25 cellular contexts compared by ENCODE assay signal in genomic region chr7:65233409-65234034, GRCh38.
DNase-seq lines count a peak whose midpoint lies in the region; ATAC-seq and TF ChIP-seq lines count a peak whose summit lies in the region.
"Had no signal": no experiment of that assay in that cellular context is flagged by ENCODE, and none has a peak within 500 bp of the region (broad histone marks: within the 10 kb centered on the region; RNA-seq: fewer than 3 reads in every experiment).

No MANE protein-coding gene starts in this region.

- no peak for TF ChIP-seq CTCF in colonic mucosa (IDR thresholded peaks at IDR 0.05)
- no peak for TF ChIP-seq CTCF in GM10248 (IDR thresholded peaks at IDR 0.05; ENCODE audit: control extremely low read depth, extremely low read depth, low read depth, missing control alignments)

- POLR2A ChIA-PET in GM10248 (lab: Yijun Ruan, JAX): no interaction called here

- no peak overlapping the region for H3K4me3 ChIP-seq in GM23248
- H3K4me3 ChIP-seq in colonic mucosa: no peak overlapping the region
- H3K4me3 ChIP-seq: A549, dorsolateral prefrontal cortex, heart left ventricle, spleen, stomach, tibial nerve had no signal

- H3K4me1 Mint-ChIP-seq in activated naive CD8-positive, alpha-beta T cell treated with anti-CD3 and anti-CD28 coated beads, Interleukin-2, amount 50 U/mL, for 24 hours: peaks cover 18% of the 10 kb centered on the region
- peaks cover 8% of the 10 kb centered on the region for H3K4me1 Mint-ChIP-seq in activated naive CD8-positive, alpha-beta T cell treated with anti-CD3 and anti-CD28 coated beads for 36 hours
- H3K4me1 Mint-ChIP-seq: B cell had no signal

- H3K79me2 ChIP-seq in GM23248 (ENCODE audit: insufficient read depth): no peaks in the 10 kb centered on the region

- peaks cover 6% of the 10 kb centered on the region for H3K27me3 Mint-ChIP-seq in activated naive CD8-positive, alpha-beta T cell treated with anti-CD3 and anti-CD28 coated beads, Interleukin-2, amount 50 U/mL, for 24 hours
- peaks cover 7% of the 10 kb centered on the region for H3K27me3 Mint-ChIP-seq in activated naive CD8-positive, alpha-beta T cell treated with anti-CD3 and anti-CD28 coated beads for 36 hours

- CTCF ChIA-PET in GM10248 (lab: Yijun Ruan, JAX): interaction anchor here (1.3 to 2.2 kb wide), 2 partner anchors 13 to 75 kb away, joined by 3 to 5 read pairs; no protein-coding TSS in a partner anchor

- no peaks in the 10 kb centered on the region for H4K20me1 ChIP-seq in GM23248 (ENCODE audit: insufficient read depth)

- H2AFZ ChIP-seq in GM23248: no peak overlapping the region

- H3K4me2 ChIP-seq in GM23248 (ENCODE audit: unreplicated experiment): no peak overlapping the region
- H3K4me2 ChIP-seq: A549 had no signal

- H3F3A ChIP-seq in GM23248 (ENCODE audit: insufficient read depth): no peaks in the 10 kb centered on the region

- no peaks in the 10 kb centered on the region for H3K9me3 ChIP-seq in GM23248 (ENCODE audit: low read depth)
- H3K9me3 ChIP-seq in colonic mucosa: no peaks in the 10 kb centered on the region
- H3K9me3 ChIP-seq: A549, heart left ventricle, spleen, stomach, tibial nerve had no signal

- H3K36me3 ChIP-seq in GM23248 (ENCODE audit: low read depth) (no peaks in the 10 kb centered on the region), colonic mucosa (no peaks in the 10 kb centered on the region)
- H3K36me3 ChIP-seq: heart left ventricle, spleen, tibial nerve had no signal

- no peak overlapping the region for H3K27ac ChIP-seq in GM23248
- no peak overlapping the region for H3K27ac ChIP-seq in colonic mucosa
- H3K27ac ChIP-seq: A549, dorsolateral prefrontal cortex, epithelial cell of prostate, heart left ventricle, spleen, stomach, tibial nerve had no signal

- no peaks in the 10 kb centered on the region for H3K9me2 ChIP-seq in GM23248 (ENCODE audit: insufficient read depth)

- no peak for DNase-seq in activated naive CD8-positive, alpha-beta T cell treated with anti-CD3 and anti-CD28 coated beads, Interleukin-2, amount 50 U/mL, for 24 hours
- no peak for DNase-seq in activated naive CD8-positive, alpha-beta T cell treated with anti-CD3 and anti-CD28 coated beads for 36 hours
- DNase-seq in RPMI7951 (ENCODE audit: low read depth) (peak; percentile 45), glomerular visceral epithelial cell (ENCODE audit: extremely low spot score) (peak; percentile 43), GM23248 (no peak), colonic mucosa (no peak), GM10248 (ENCODE audit: extremely low spot score) (no peak)
- DNase-seq: activated CD4-positive, CD25-positive, alpha-beta regulatory T cell; activated naive CD4-positive, alpha-beta T cell treated with anti-CD3 and anti-CD28 coated beads for 36 hours; activated T-cell treated with anti-CD3 and anti-CD28 coated beads, Interleukin-2, amount 50 U/mL, for 4 hours; anterior cingulate cortex; dorsolateral prefrontal cortex; H9; heart left ventricle; naive thymus-derived CD4-positive, alpha-beta T cell; NCI-H2029; spleen; stimulated activated CD4-positive, alpha-beta T cell treated with anti-CD3 and anti-CD28 coated beads, Interleukin-4, amount 100 ng/mL, for 24 hours; stomach had no signal

- in situ Hi-C loops in GM23248 (cut with MboI): no loop called here

- no peak overlapping the region for H3K27ac Mint-ChIP-seq in activated naive CD8-positive, alpha-beta T cell treated with anti-CD3 and anti-CD28 coated beads, Interleukin-2, amount 50 U/mL, for 24 hours
- no peak overlapping the region for H3K27ac Mint-ChIP-seq in activated naive CD8-positive, alpha-beta T cell treated with anti-CD3 and anti-CD28 coated beads for 36 hours
- H3K27ac Mint-ChIP-seq: activated naive CD4-positive, alpha-beta T cell treated with anti-CD3 and anti-CD28 coated beads for 36 hours; B cell; H9; naive thymus-derived CD4-positive, alpha-beta T cell had no signal

- intact Hi-C loops in colonic mucosa (cut with DNase I): no loop called here

- ATAC-seq in activated naive CD8-positive, alpha-beta T cell treated with anti-CD3 and anti-CD28 coated beads, Interleukin-2, amount 50 U/mL, for 24 hours: peak; percentile 60
- ATAC-seq in GM18873 (IDR thresholded peaks at IDR 0.05; ENCODE audit: low FRiP score, unreplicated experiment): no peak
- ATAC-seq: A549; heart left ventricle; naive thymus-derived CD4-positive, alpha-beta T cell; Panc1 had no signal

- no peaks in the 10 kb centered on the region for H3K4me1 ChIP-seq in GM23248 (ENCODE audit: insufficient read depth)
- no peaks in the 10 kb centered on the region for H3K4me1 ChIP-seq in colonic mucosa
- H3K4me1 ChIP-seq: A549, heart left ventricle, spleen, stomach, tibial nerve had no signal

- H3K27me3 ChIP-seq in GM23248 (replicated peaks; ENCODE audit: insufficient read depth) (no peaks in the 10 kb centered on the region; the same call in 1 of the 2 replicates), colonic mucosa (no peaks in the 10 kb centered on the region)

- H3K4me3 Mint-ChIP-seq in activated naive CD8-positive, alpha-beta T cell treated with anti-CD3 and anti-CD28 coated beads, Interleukin-2, amount 50 U/mL, for 24 hours: no peak overlapping the region
- no peak overlapping the region for H3K4me3 Mint-ChIP-seq in activated naive CD8-positive, alpha-beta T cell treated with anti-CD3 and anti-CD28 coated beads for 36 hours
- H3K4me3 Mint-ChIP-seq: activated naive CD4-positive, alpha-beta T cell treated with anti-CD3 and anti-CD28 coated beads for 36 hours; activated T-cell treated with anti-CD3 and anti-CD28 coated beads, Interleukin-2, amount 50 U/mL, for 4 hours; B cell; H9; naive thymus-derived CD4-positive, alpha-beta T cell had no signal

- 0 to 22% methylated on average over 2 of the region's 2 CpGs for WGBS in GM23248 (ENCODE audit: low coverage in 1 of 2, low lambda C conversion rate in 2 of 2, missing lambda C conversion rate in 2 of 2), 2 experiments

- no peaks in the 10 kb centered on the region for H3K36me3 Mint-ChIP-seq in activated naive CD8-positive, alpha-beta T cell treated with anti-CD3 and anti-CD28 coated beads, Interleukin-2, amount 50 U/mL, for 24 hours (ENCODE audit: low read depth)
- H3K36me3 Mint-ChIP-seq in activated naive CD8-positive, alpha-beta T cell treated with anti-CD3 and anti-CD28 coated beads for 36 hours: no peaks in the 10 kb centered on the region
- H3K36me3 Mint-ChIP-seq: naive thymus-derived CD4-positive, alpha-beta T cell had no signal

- no peaks in the 10 kb centered on the region for H3K9me3 Mint-ChIP-seq in activated naive CD8-positive, alpha-beta T cell treated with anti-CD3 and anti-CD28 coated beads, Interleukin-2, amount 50 U/mL, for 24 hours
- H3K9me3 Mint-ChIP-seq in activated naive CD8-positive, alpha-beta T cell treated with anti-CD3 and anti-CD28 coated beads for 36 hours: no peaks in the 10 kb centered on the region
- H3K9me3 Mint-ChIP-seq: activated naive CD4-positive, alpha-beta T cell treated with anti-CD3 and anti-CD28 coated beads for 36 hours; activated T-cell treated with anti-CD3 and anti-CD28 coated beads, Interleukin-2, amount 50 U/mL, for 4 hours; H9 had no signal

- no peak overlapping the region for H3K9ac ChIP-seq in GM23248
- H3K9ac ChIP-seq in colonic mucosa (ENCODE audit: low read depth in 2 of 2, low read length in 2 of 2): no peak overlapping the region

Comparison
In these comparisons a context has a peak if more than half of its experiments do, and no peak if none do; other contexts are left out.
1. DNase-seq: peak in RPMI7951 (single experiment) and glomerular visceral epithelial cell (single experiment); none in activated naive CD8-positive, alpha-beta T cell treated with anti-CD3 and anti-CD28 coated beads, Interleukin-2, amount 50 U/mL, for 24 hours (single experiment), activated naive CD8-positive, alpha-beta T cell treated with anti-CD3 and anti-CD28 coated beads for 36 hours (single experiment), GM23248 (single experiment), colonic mucosa (single experiment) and GM10248 (single experiment).